ENCODE assay signal across 8 cellular contexts in the genomic region with DNA sequence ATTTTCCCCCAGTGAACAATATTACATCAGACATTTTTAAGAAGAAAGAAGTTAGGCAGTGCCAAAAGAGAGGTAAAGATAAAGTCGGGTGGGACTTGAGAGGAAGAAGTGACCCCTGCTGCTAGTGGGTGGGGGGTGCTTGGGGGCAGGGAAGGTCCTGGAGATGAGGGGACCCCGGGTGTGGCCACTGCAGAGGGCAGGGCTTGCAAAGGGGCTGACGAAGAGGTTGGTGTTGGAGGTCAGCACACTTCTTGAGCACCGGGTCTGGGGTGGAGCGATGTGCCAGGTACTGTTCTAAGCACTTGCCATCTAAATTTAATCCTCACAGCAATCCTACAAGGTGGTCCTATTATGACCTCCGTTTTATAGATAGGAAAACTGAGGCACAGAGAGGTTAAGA.
"Had no signal": no experiment of that assay in that cellular context is flagged by ENCODE, and none has a peak within 500 bp of the region (broad histone marks: within the 10 kb centered on the region; RNA-seq: fewer than 3 reads in every experiment).

No MANE protein-coding gene starts in this region.

- H3K36me3 Mint-ChIP-seq: activated naive CD4-positive, alpha-beta T cell treated with anti-CD3 and anti-CD28 coated beads, Interleukin-2, amount 50 U/mL, for 72 hours had no signal

- H3K4me3 Mint-ChIP-seq: naive thymus-derived CD4-positive, alpha-beta T cell; T-helper 2 cell treated with Interferon-gamma antibody and Interleukin-4, amounts not matched to agents 5 μg/mL and 100 μg/mL, for 36 hours had no signal

- DNase-seq: activated CD4-positive, alpha-beta T cell treated with anti-CD3 and anti-CD28 coated beads, Interleukin-2, amount 50 U/mL, for 1 hour; activated T-cell treated with anti-CD3 and anti-CD28 coated beads, Interleukin-2, amount 50 U/mL, for 1 hour; foreskin fibroblast had no signal

- H3K9me3 Mint-ChIP-seq: T-helper 2 cell treated with Interferon-gamma antibody and Interleukin-4, amounts not matched to agents 5 μg/mL and 100 μg/mL, for 36 hours had no signal

- ATAC-seq: activated naive CD4-positive, alpha-beta T cell treated with anti-CD3 and anti-CD28 coated beads, Interleukin-2, amount 50 U/mL, for 72 hours; left colon; naive thymus-derived CD4-positive, alpha-beta T cell; Right ventricle myocardium inferior had no signal

- H3K4me1 Mint-ChIP-seq: naive thymus-derived CD4-positive, alpha-beta T cell had no signal

- H3K27ac Mint-ChIP-seq: activated naive CD4-positive, alpha-beta T cell treated with anti-CD3 and anti-CD28 coated beads, Interleukin-2, amount 50 U/mL, for 72 hours; naive thymus-derived CD4-positive, alpha-beta T cell; T-helper 2 cell treated with Interferon-gamma antibody and Interleukin-4, amounts not matched to agents 5 μg/mL and 100 μg/mL, for 36 hours had no signal
